In genomic region chr7:13991791-13992620, GRCh38 we compare ENCODE assay signal across 8 cellular contexts. TPM values are rescaled to one million over a fixed set of nuclear protein-coding genes. Genes with fewer than 3 reads are reported as not detected.
A peak's percentile ranks its signal among the peaks of the same experiment; 100 is the strongest.
DNase-seq lines count a peak whose midpoint lies in the region; ATAC-seq and TF ChIP-seq lines count a peak whose summit lies in the region.

No MANE protein-coding gene starts in this region.

- H3K27ac ChIP-seq in brain microvascular endothelial cell, result peak overlapping the region; percentile 86
- H3K27ac ChIP-seq in layer of hippocampus (ENCODE audit: low read depth, low read length), result peak overlapping the region; percentile 52
- peak overlapping the region; percentile 70 to 96 (median 82) for H3K27ac ChIP-seq in tibial nerve

- DNase-seq in NOMO-1 treated with dmso at 0.1 percent for 144 hours (lab: John Stamatoyannopoulos, UW; ENCODE audit: unreplicated experiment) (peak; percentile 79), NOMO-1 (lab: John Stamatoyannopoulos, UW; ENCODE audit: unreplicated experiment in 2 of 2) (no peak), brain microvascular endothelial cell (no peak), tibial nerve (ENCODE audit: low spot score in 2 of 2) (no peak), natural killer cell (no peak), NCI-H524 (lab: John Stamatoyannopoulos, UW) (no peak)
- DNase-seq in stimulated activated CD4-positive, alpha-beta T cell treated with anti-CD3 and anti-CD28 coated beads, Interleukin-4, amount 100 ng/mL, for 1 hour, result no peak

- H3K27me3 ChIP-seq in brain microvascular endothelial cell (replicated peaks) (no peaks in the 10 kb centered on the region), layer of hippocampus (ENCODE audit: control insufficient read depth, insufficient read depth, low read length) (no peaks in the 10 kb centered on the region), tibial nerve (no peaks in the 10 kb centered on the region)

- H3K4me1 Mint-ChIP-seq in natural killer cell, result no peaks in the 10 kb centered on the region

- no peak overlapping the region for H3K27ac Mint-ChIP-seq in natural killer cell

- ATAC-seq in natural killer cell, result no peak

- peaks cover 0 to 19% (median 3%) of the 10 kb centered on the region in 4 donors for H3K4me1 ChIP-seq in tibial nerve

- no peak overlapping the region for H3K4me3 Mint-ChIP-seq in natural killer cell

- in situ Hi-C loops in brain microvascular endothelial cell (cut with HindIII; ENCODE audit: low pct_ligation_motif_present, low sequenced_read_pairs), result no loop called here

- peak overlapping the region; percentile 40 for H3K4me3 ChIP-seq in brain microvascular endothelial cell (ENCODE audit: low read depth, low read length)
- peak overlapping the region; percentile 22 to 73 (median 54) for H3K4me3 ChIP-seq in tibial nerve

- H3K36me3 ChIP-seq in brain microvascular endothelial cell (replicated peaks) (no peaks in the 10 kb centered on the region), tibial nerve (no peaks in the 10 kb centered on the region)

- TF ChIP-seq CTCF in brain microvascular endothelial cell (IDR thresholded peaks at IDR 0.05; ENCODE audit: low read depth, low read length, missing control alignments) (no peak), tibial nerve (IDR thresholded peaks at IDR 0.05) (no peak), natural killer cell (IDR thresholded peaks at IDR 0.05) (no peak)

- H3K9me3 Mint-ChIP-seq in natural killer cell, result no peaks in the 10 kb centered on the region

- H3K36me3 Mint-ChIP-seq in natural killer cell, result no peaks in the 10 kb centered on the region

- H3K27me3 Mint-ChIP-seq in natural killer cell (ENCODE audit: low read depth in 2 of 2), result peaks cover 0 to 3% of the 10 kb centered on the region in 2 donors

- TF ChIP-seq EP300 in tibial nerve (IDR thresholded peaks at IDR 0.05), result peak in 1 of 2 donors; percentile 3

- WGBS in tibial nerve, 2 donors, result 29 to 30% methylated on average over 12 of the region's 12 CpGs

- no peaks in the 10 kb centered on the region for H3K9me3 ChIP-seq in tibial nerve

- intact Hi-C loops in natural killer cell (cut with micrococcal nuclease), result loop anchor here (10.0 kb wide), 1 partner anchor 137 kb away; no protein-coding TSS in a partner anchor

- TF ChIP-seq POLR2A in tibial nerve (IDR thresholded peaks at IDR 0.05), result no peak

RNA-seq across cellular contexts. Expression of gene ETV1, which starts 2.5 kb away (rescaled TPM):
- total RNA-seq in tibial nerve, result 10 to 100 TPM in 3 of 4 donors, 1 to 10 TPM in 1; 8.4 to 13.3 (median 10.5) TPM
- total RNA-seq in natural killer cell, result under 1 TPM in 1 of 3 donors, not detected in 2; 0.53 TPM

Comparison
In these comparisons a context has a peak if more than half of its experiments do, and no peak if none do; other contexts are left out.
1. RNA of gene ETV1, which starts 2.5 kb away (total RNA-seq): 8.4 to 13.3 TPM in tibial nerve; 0.53 TPM in natural killer cell; every median in the first group is over 4 times any median in the second.
2. Peak in every context shown above with its lines, with median percentiles within 50 percentile points of each other: H3K27ac ChIP-seq.